ENCODE assay signal across 11 cellular contexts in genomic region chr6:56671651-56672461, GRCh38. TPM values are rescaled to one million over a fixed set of nuclear protein-coding genes. Genes with fewer than 3 reads are reported as not detected.
DNase-seq lines count a peak whose midpoint lies in the region; ATAC-seq and TF ChIP-seq lines count a peak whose summit lies in the region.
"Had no signal": no experiment of that assay in that cellular context is flagged by ENCODE, and none has a peak within 500 bp of the region (broad histone marks: within the 10 kb centered on the region; RNA-seq: fewer than 3 reads in every experiment).

No MANE protein-coding gene starts in this region.

- peak overlapping the region; percentile 69 for H3K9ac ChIP-seq in Loucy (ENCODE audit: low read depth, low read length, poor library complexity, severe bottlenecking)

- peaks cover 34% of the 10 kb centered on the region for H3K36me3 Mint-ChIP-seq in brain
- H3K36me3 Mint-ChIP-seq: naive thymus-derived CD8-positive, alpha-beta T cell had no signal

- peaks cover 36% of the 10 kb centered on the region for H3K4me1 Mint-ChIP-seq in brain
- H3K4me1 Mint-ChIP-seq: naive thymus-derived CD8-positive, alpha-beta T cell had no signal

- H3K27ac Mint-ChIP-seq in brain: peak overlapping the region; percentile 21 to 99 (median 96)

- H3F3A ChIP-seq in Loucy (ENCODE audit: low read depth): peaks cover 10% of the 10 kb centered on the region; the same call in 1 of the 2 replicates

- H3K36me3 ChIP-seq in Loucy (ENCODE audit: insufficient read depth, low read length) (0 out of 2 replicates have a peak, but pooled peaks cover 3% of the 10 kb centered on the region), left lung (no peaks in the 10 kb centered on the region), testis (ENCODE audit: low read depth, missing control alignments) (no peaks in the 10 kb centered on the region)

- 32 to 40% methylated on average over 6 of the region's 6 CpGs for WGBS in testis, 2 donors

- TF ChIP-seq CTCF in Loucy (conservative IDR thresholded peaks at IDR 0.05; ENCODE audit: low read length) (no peak), brain (conservative IDR thresholded peaks at IDR 0.05) (no peak), left lung (IDR thresholded peaks at IDR 0.05) (no peak), testis (IDR thresholded peaks at IDR 0.05) (no peak)

- H3K9me2 ChIP-seq in Loucy (replicated peaks; ENCODE audit: low read depth, low read length): no peaks in the 10 kb centered on the region

- peaks cover 41% of the 10 kb centered on the region for H3K4me1 ChIP-seq in Loucy (ENCODE audit: insufficient read depth, low read length, poor library complexity, severe bottlenecking)
- H3K4me1 ChIP-seq in left lung: peaks cover 5 to 12% of the 10 kb centered on the region in 2 donors
- peaks cover 9% of the 10 kb centered on the region for H3K4me1 ChIP-seq in testis

- H3K4me2 ChIP-seq in Loucy (ENCODE audit: low read depth, low read length, poor library complexity, severe bottlenecking): peak overlapping the region; percentile 67

- H3K27me3 Mint-ChIP-seq in brain: no peaks in the 10 kb centered on the region

- H3K4me3 Mint-ChIP-seq in brain: peak overlapping the region in 3 of 5 experiments; percentile 55 to 74 (median 62)
- H3K4me3 Mint-ChIP-seq: naive thymus-derived CD8-positive, alpha-beta T cell had no signal

- H3K79me2 ChIP-seq in Loucy (ENCODE audit: insufficient read depth, low read length): no peaks in the 10 kb centered on the region

- H3K9me3 Mint-ChIP-seq in brain: peaks cover 0 to 13% (median 0%) of the 10 kb centered on the region in 5 experiments
- H3K9me3 Mint-ChIP-seq: naive thymus-derived CD8-positive, alpha-beta T cell had no signal

- peak overlapping the region; percentile 35 to 61 for H3K27ac ChIP-seq in left lung
- peak overlapping the region; percentile 21 to 57 for H3K27ac ChIP-seq in testis

- peak; percentile 49 for ATAC-seq in left lung
- ATAC-seq in GM19467 (IDR thresholded peaks at IDR 0.05; ENCODE audit: unreplicated experiment): no peak
- ATAC-seq in HG02588 (IDR thresholded peaks at IDR 0.05; ENCODE audit: unreplicated experiment): no peak
- no peak for ATAC-seq in HG03439 (IDR thresholded peaks at IDR 0.05; ENCODE audit: unreplicated experiment)
- ATAC-seq: naive thymus-derived CD8-positive, alpha-beta T cell had no signal

- no peak for DNase-seq in left lung
- DNase-seq in testis: peak; percentile 25
- no peak for DNase-seq in SIG-M5 (lab: John Stamatoyannopoulos, UW)
- DNase-seq: central memory CD4-positive, alpha-beta T cell; naive thymus-derived CD8-positive, alpha-beta T cell; NCI-H1105 had no signal

- H3K4me3 ChIP-seq in Loucy (ENCODE audit: low read length, poor library complexity, severe bottlenecking): peak overlapping the region; percentile 45
- H3K4me3 ChIP-seq in left lung: no peak overlapping the region
- H3K4me3 ChIP-seq in testis: no peak overlapping the region

- intact Hi-C loops in left lung (cut with DNase I): no loop called here
- intact Hi-C loops in testis (cut with DNase I; ENCODE audit: low total_unique reads): no loop called here

- peak overlapping the region; percentile 67 for H2AFZ ChIP-seq in Loucy (ENCODE audit: low read length)

- no peak for TF ChIP-seq POLR2A in testis (IDR thresholded peaks at IDR 0.05)

- no peaks in the 10 kb centered on the region for H4K20me1 ChIP-seq in Loucy (ENCODE audit: insufficient read depth, low read length, poor library complexity, severe bottlenecking)

- H3K9me3 ChIP-seq in Loucy (ENCODE audit: insufficient read depth, low read depth, low read length) (no peaks in the 10 kb centered on the region), left lung (no peaks in the 10 kb centered on the region), testis (no peaks in the 10 kb centered on the region)

- H3K27me3 ChIP-seq in Loucy (ENCODE audit: insufficient read depth, low read length, poor library complexity, severe bottlenecking) (no peaks in the 10 kb centered on the region), left lung (no peaks in the 10 kb centered on the region), testis (no peaks in the 10 kb centered on the region)

RNA-seq across cellular contexts. Expression of gene DST, which starts 29.2 kb away (rescaled TPM):
- polyA plus RNA-seq in brain (ENCODE audit: insufficient read depth, low read depth, low replicate concordance) (35.6 TPM), testis (ENCODE audit: insufficient read depth, low read depth, low replicate concordance) (94.8 TPM)
- total RNA-seq in left lung (100 to 1,000 TPM; 290 to 337 TPM), testis (100 to 1,000 TPM; 175 to 221 TPM)
